Comparison of ENCODE assay signal across 1 cellular context in genomic region chr2:41905597-41906324, GRCh38.
TF ChIP-seq lines count a peak whose summit lies in the region.

No MANE protein-coding gene starts in this region.

TF ChIP-seq in GM23338, 12 proteins besides CTCF, POLR2A, EP300 and RAD21 (continued from another document):
- TF ChIP-seq REST (IDR thresholded peaks at IDR 0.05; ENCODE audit: unreplicated experiment) (no peak), ZNF331 (CRISPR knock-in tag; IDR thresholded peaks at IDR 0.05; ENCODE audit: low read depth) (no peak), NANOG (IDR thresholded peaks at IDR 0.05; ENCODE audit: borderline replicate concordance) (no peak), ZNF462 (CRISPR knock-in tag; IDR thresholded peaks at IDR 0.05) (no peak), ZNF114 (CRISPR knock-in tag; IDR thresholded peaks at IDR 0.05) (no peak)
